ENCODE assay signal across 23 cellular contexts in genomic region chr10:75065081-75065480, GRCh38.
"Had no signal": no experiment of that assay in that cellular context is flagged by ENCODE, and none has a peak within 500 bp of the region (broad histone marks: within the 10 kb centered on the region; RNA-seq: fewer than 3 reads in every experiment).

No MANE protein-coding gene starts in this region.

- H3K4me3 ChIP-seq: body of pancreas, coronary artery, lung, prostate gland, transverse colon had no signal

- H3K9me3 Mint-ChIP-seq: activated naive CD4-positive, alpha-beta T cell treated with anti-CD3 and anti-CD28 coated beads for 36 hours; activated T-cell treated with anti-CD3 and anti-CD28 coated beads, Interleukin-2, amount 50 U/mL, for 4 hours; nephron progenitor cell; stimulated activated naive CD8-positive, alpha-beta T cell treated with anti-CD3 and anti-CD28 coated beads, Interleukin-15, Interleukin-2, amounts not matched to agents 100 ng/mL and 50 ng/mL, for 24 hours; T-helper 1 cell treated with Interleukin-12 subunit alpha and Interleukin-12 subunit beta and Interleukin-4 antibody, amounts not matched to agents 30 μg/mL and 1 μg/mL, for 36 hours had no signal

- H3K27me3 ChIP-seq: body of pancreas, transverse colon had no signal

- H3K4me3 Mint-ChIP-seq: activated CD4-positive, alpha-beta T cell treated with anti-CD3 and anti-CD28 coated beads, Interleukin-2, amount 10 ng/mL, durations not matched to agents 7 days and 5 days; activated naive CD4-positive, alpha-beta T cell treated with anti-CD3 and anti-CD28 coated beads for 36 hours; activated T-cell treated with anti-CD3 and anti-CD28 coated beads, Interleukin-2, amount 50 U/mL, for 4 hours; nephron progenitor cell; stimulated activated naive CD8-positive, alpha-beta T cell treated with anti-CD3 and anti-CD28 coated beads, Interleukin-15, Interleukin-2, amounts not matched to agents 100 ng/mL and 50 ng/mL, for 24 hours; T-helper 1 cell treated with Interleukin-12 subunit alpha and Interleukin-12 subunit beta and Interleukin-4 antibody, amounts not matched to agents 30 μg/mL and 1 μg/mL, for 36 hours had no signal

- H3K27ac ChIP-seq: body of pancreas, coronary artery, prostate gland, transverse colon had no signal

- H3K9me3 ChIP-seq: body of pancreas, prostate gland, transverse colon had no signal

- H3K27me3 Mint-ChIP-seq: activated CD4-positive, alpha-beta T cell treated with anti-CD3 and anti-CD28 coated beads, Interleukin-2, amount 10 ng/mL, durations not matched to agents 7 days and 5 days; stimulated activated naive CD8-positive, alpha-beta T cell treated with anti-CD3 and anti-CD28 coated beads, Interleukin-15, Interleukin-2, amounts not matched to agents 100 ng/mL and 50 ng/mL, for 24 hours had no signal

- H3K36me3 ChIP-seq: prostate gland, transverse colon had no signal

- DNase-seq: activated CD4-positive, alpha-beta T cell treated with anti-CD3 and anti-CD28 coated beads, Interleukin-2, amount 10 ng/mL, durations not matched to agents 7 days and 5 days; activated CD8-positive, alpha-beta memory T cell treated with anti-CD3 and anti-CD28 coated beads, Interleukin-2, amount 50 U/mL, for 4 hours; activated naive CD4-positive, alpha-beta T cell treated with anti-CD3 and anti-CD28 coated beads for 36 hours; activated T-cell treated with anti-CD3 and anti-CD28 coated beads, Interleukin-2, amount 50 U/mL, for 4 hours; body of pancreas; central memory CD4-positive, alpha-beta T cell; erythroblast; head of caudate nucleus; kidney; midbrain; nephron progenitor cell; occipital lobe; right cardiac atrium; small intestine; stimulated activated CD4-positive, alpha-beta T cell treated with anti-CD3 and anti-CD28 coated beads, Interleukin-15, amount 100 ng/mL, for 24 hours; stimulated activated CD4-positive, alpha-beta T cell treated with anti-CD3 and anti-CD28 coated beads, Interleukin-2, amount 100 ng/mL, for 48 hours; transverse colon had no signal

- ATAC-seq: activated T-cell treated with anti-CD3 and anti-CD28 coated beads, Interleukin-2, amount 50 U/mL, for 4 hours; body of pancreas; left lobe of liver; right cardiac atrium had no signal

- H3K4me1 ChIP-seq: body of pancreas, prostate gland, transverse colon had no signal

- H3K27ac Mint-ChIP-seq: activated CD4-positive, alpha-beta T cell treated with anti-CD3 and anti-CD28 coated beads, Interleukin-2, amount 10 ng/mL, durations not matched to agents 7 days and 5 days; activated naive CD4-positive, alpha-beta T cell treated with anti-CD3 and anti-CD28 coated beads for 36 hours; stimulated activated naive CD8-positive, alpha-beta T cell treated with anti-CD3 and anti-CD28 coated beads, Interleukin-15, Interleukin-2, amounts not matched to agents 100 ng/mL and 50 ng/mL, for 24 hours; T-helper 1 cell treated with Interleukin-12 subunit alpha and Interleukin-12 subunit beta and Interleukin-4 antibody, amounts not matched to agents 30 μg/mL and 1 μg/mL, for 36 hours had no signal
